ENCODE assay signal across 7 cellular contexts in genomic region chr2:73780242-73780582, GRCh38. TPM values are rescaled to one million over a fixed set of nuclear protein-coding genes. Genes with fewer than 3 reads are reported as not detected.
DNase-seq lines count a peak whose midpoint lies in the region; ATAC-seq, FAIRE-seq and TF ChIP-seq lines count a peak whose summit lies in the region.

No MANE protein-coding gene starts in this region.

- intact Hi-C loops in activated B cell treated with CpG ODN at 0.5 μM for 24 hours (cut with micrococcal nuclease), result loop anchor here (1.0 kb wide), 3 partner anchors 43 to 49 kb away; partner anchors contain the start of gene TPRKB

- H3K4me1 Mint-ChIP-seq in activated B cell treated with CpG ODN at 0.5 μM for 24 hours, result peaks cover 26% of the 10 kb centered on the region
- H3K4me1 Mint-ChIP-seq in stimulated activated naive CD8-positive, alpha-beta T cell treated with anti-CD3 and anti-CD28 coated beads, Interleukin-15, amount 100 ng/mL, for 72 hours, result peaks cover 22% of the 10 kb centered on the region

- H2AFZ ChIP-seq in hepatocyte, result peak overlapping the region; percentile 46

- WGBS in hepatocyte (ENCODE audit: low lambda C conversion rate, missing lambda C conversion rate), result 4% methylated on average over 6 of the region's 6 CpGs

- H3K27ac Mint-ChIP-seq in activated B cell treated with CpG ODN at 0.5 μM for 24 hours, result peak overlapping the region; percentile 96
- peak overlapping the region; percentile 98 to 99 for H3K27ac Mint-ChIP-seq in stimulated activated naive CD8-positive, alpha-beta T cell treated with anti-CD3 and anti-CD28 coated beads, Interleukin-15, amount 100 ng/mL, for 72 hours

- peaks cover 11% of the 10 kb centered on the region for H3K4me1 ChIP-seq in hepatocyte (ENCODE audit: insufficient read depth)

- H3K27me3 ChIP-seq in hepatocyte, result no peaks in the 10 kb centered on the region

- H3K36me3 ChIP-seq in hepatocyte (replicated peaks; ENCODE audit: insufficient read depth, low read depth), result no peaks in the 10 kb centered on the region

- no peak for TF ChIP-seq CTCF in activated B cell treated with CpG ODN at 0.5 μM for 24 hours (IDR thresholded peaks at IDR 0.05)
- no peak for TF ChIP-seq CTCF in hepatocyte (IDR thresholded peaks at IDR 0.05; ENCODE audit: poor library complexity)
- TF ChIP-seq CTCF in D721Med (IDR thresholded peaks at IDR 0.05; ENCODE audit: insufficient read depth, missing control alignments), result no peak

- DNase-seq in activated B cell treated with CpG ODN at 0.5 μM for 24 hours (no peak), hepatocyte (ENCODE audit: low spot score) (no peak), D721Med (ENCODE audit: insufficient read length, low spot score) (no peak)
- DNase-seq in stimulated activated naive CD8-positive, alpha-beta T cell treated with anti-CD3 and anti-CD28 coated beads, Interleukin-15, amount 100 ng/mL, for 72 hours, result no peak

- no peaks in the 10 kb centered on the region for H3K9me3 Mint-ChIP-seq in activated B cell treated with CpG ODN at 0.5 μM for 24 hours
- no peaks in the 10 kb centered on the region for H3K9me3 Mint-ChIP-seq in stimulated activated naive CD8-positive, alpha-beta T cell treated with anti-CD3 and anti-CD28 coated beads, Interleukin-15, amount 100 ng/mL, for 72 hours

- peak; percentile 14 for ATAC-seq in HG02970 (IDR thresholded peaks at IDR 0.05; ENCODE audit: low FRiP score, unreplicated experiment)
- no peak for ATAC-seq in activated B cell treated with CpG ODN at 0.5 μM for 24 hours (ENCODE audit: low read depth)
- ATAC-seq in stimulated activated naive CD8-positive, alpha-beta T cell treated with anti-CD3 and anti-CD28 coated beads, Interleukin-15, amount 100 ng/mL, for 72 hours, result no peak
- ATAC-seq in GM21360 (IDR thresholded peaks at IDR 0.05; ENCODE audit: unreplicated experiment), result no peak
- no peak for ATAC-seq in HG03196 (IDR thresholded peaks at IDR 0.05; ENCODE audit: unreplicated experiment)

- H3K79me2 ChIP-seq in hepatocyte, result peaks cover 27% of the 10 kb centered on the region

- POLR2A ChIA-PET in activated B cell treated with CpG ODN at 0.5 μM for 24 hours (lab: Charles Lee), result interaction anchor here (1.3 kb wide), 2 partner anchors 48 to 398 kb away, joined by 3 to 5 read pairs; partner anchors contain the start of gene STAMBP

- H3K9me3 ChIP-seq in hepatocyte (ENCODE audit: low read depth), result no peaks in the 10 kb centered on the region

- no peaks in the 10 kb centered on the region for H4K20me1 ChIP-seq in hepatocyte (ENCODE audit: insufficient read depth, poor library complexity, severe bottlenecking)

- H3K9me2 ChIP-seq in hepatocyte (replicated peaks; ENCODE audit: insufficient read depth), result no peaks in the 10 kb centered on the region

- peaks cover 3% of the 10 kb centered on the region for H3K27me3 Mint-ChIP-seq in activated B cell treated with CpG ODN at 0.5 μM for 24 hours
- no peaks in the 10 kb centered on the region for H3K27me3 Mint-ChIP-seq in stimulated activated naive CD8-positive, alpha-beta T cell treated with anti-CD3 and anti-CD28 coated beads, Interleukin-15, amount 100 ng/mL, for 72 hours

- no peak for FAIRE-seq in D721Med (lab: Jason Lieb, UNC)

- no peak overlapping the region for H3K4me3 ChIP-seq in hepatocyte

- peak overlapping the region; percentile 98 for H3K4me3 Mint-ChIP-seq in activated B cell treated with CpG ODN at 0.5 μM for 24 hours
- peak overlapping the region; percentile 96 to 98 for H3K4me3 Mint-ChIP-seq in stimulated activated naive CD8-positive, alpha-beta T cell treated with anti-CD3 and anti-CD28 coated beads, Interleukin-15, amount 100 ng/mL, for 72 hours

- H3K4me2 ChIP-seq in hepatocyte, result peak overlapping the region; percentile 69

- no peak overlapping the region for H3K27ac ChIP-seq in hepatocyte

- CTCF ChIA-PET in activated B cell treated with CpG ODN at 0.5 μM for 24 hours (lab: Charles Lee), result no interaction called here

- peaks cover 28% of the 10 kb centered on the region for H3K36me3 Mint-ChIP-seq in activated B cell treated with CpG ODN at 0.5 μM for 24 hours (ENCODE audit: low read depth)

RNA-seq across cellular contexts. Expression of gene DUSP11, which starts 0.3 kb away (rescaled TPM):
- 25.6 and 30.5 TPM in 2 replicates for total RNA-seq in activated B cell treated with CpG ODN at 0.5 μM for 24 hours
- 32.9 and 37.2 TPM in 2 replicates for total RNA-seq in hepatocyte
- polyA plus RNA-seq in hepatocyte, result 30.8 and 38.2 TPM in 2 replicates

RNA-seq across cellular contexts. Expression of gene C2orf78, which starts 3.8 kb away (rescaled TPM):
- not detected in 2 replicates for total RNA-seq in activated B cell treated with CpG ODN at 0.5 μM for 24 hours
- total RNA-seq in hepatocyte, result not detected in 2 replicates
- polyA plus RNA-seq in hepatocyte, result not detected in 2 replicates

RNA-seq across cellular contexts. Expression of gene TPRKB, which starts 43.1 kb away (rescaled TPM):
- 26.9 and 27.1 TPM in 2 replicates for total RNA-seq in activated B cell treated with CpG ODN at 0.5 μM for 24 hours
- 45.1 and 68.2 TPM in 2 replicates for total RNA-seq in hepatocyte
- polyA plus RNA-seq in hepatocyte, result 37.2 and 40.5 TPM in 2 replicates

RNA-seq across cellular contexts. Expression of gene STAMBP, which starts 48.5 kb away (rescaled TPM):
- total RNA-seq in activated B cell treated with CpG ODN at 0.5 μM for 24 hours, result 32.2 and 35.4 TPM in 2 replicates
- 34.3 and 55.2 TPM in 2 replicates for total RNA-seq in hepatocyte
- 40.0 and 43.0 TPM in 2 replicates for polyA plus RNA-seq in hepatocyte
